14 cellular contexts compared by ENCODE assay signal in genomic region chr10:31866118-31866670, GRCh38.
DNase-seq lines count a peak whose midpoint lies in the region; ATAC-seq and TF ChIP-seq lines count a peak whose summit lies in the region.
"Had no signal": no experiment of that assay in that cellular context is flagged by ENCODE, and none has a peak within 500 bp of the region (broad histone marks: within the 10 kb centered on the region; RNA-seq: fewer than 3 reads in every experiment).

No MANE protein-coding gene starts in this region.

- ATAC-seq in PC-3, result peak; percentile 44

- H3K36me3 ChIP-seq in breast epithelium (no peaks in the 10 kb centered on the region), PC-3 (ENCODE audit: low read depth, low read length) (0 out of 2 replicates have a peak, but pooled peaks cover 2% of the 10 kb centered on the region)
- H3K36me3 ChIP-seq: neural progenitor cell had no signal

- H3K9me3 Mint-ChIP-seq in MCF 10A (ENCODE audit: unreplicated experiment) (no peaks in the 10 kb centered on the region), type B pancreatic cell (no peaks in the 10 kb centered on the region)
- H3K9me3 Mint-ChIP-seq: T-helper 1 cell treated with Interleukin-12 subunit alpha and Interleukin-12 subunit beta and Interleukin-4 antibody, amounts not matched to agents 30 μg/mL and 1 μg/mL, for 36 hours had no signal

- TF ChIP-seq CTCF in MCF 10A (IDR thresholded peaks at IDR 0.05; ENCODE audit: unreplicated experiment) (no peak), breast epithelium (IDR thresholded peaks at IDR 0.05) (no peak), PC-3 (conservative IDR thresholded peaks at IDR 0.05; ENCODE audit: low read depth, low read length) (no peak), type B pancreatic cell (conservative IDR thresholded peaks at IDR 0.05) (no peak)

- POLR2A ChIA-PET in MCF 10A (lab: Yijun Ruan, JAX), result interaction anchor here (1.2 to 3.5 kb wide), 4 partner anchors 61 to 74 kb away, joined by 5 to 31 read pairs (median 8); partner anchors contain the start of gene ARHGAP12
- POLR2A ChIA-PET in PC-3 (lab: Charles Lee; ENCODE audit: unreplicated experiment), result no interaction called here

- H3K4me3 ChIP-seq in breast epithelium (no peak overlapping the region), PC-3 (ENCODE audit: low read length) (no peak overlapping the region; the same call in 1 of the 2 replicates)
- H3K4me3 ChIP-seq: adrenal gland, coronary artery, neural progenitor cell had no signal

- TF ChIP-seq POLR2A in breast epithelium (IDR thresholded peaks at IDR 0.05), result no peak

- DNase-seq in MCF 10A (ENCODE audit: unreplicated experiment) (peak; percentile 65), breast epithelium (ENCODE audit: low spot score in 2 of 2) (no peak), PC-3 (peak; percentile 48), glomerular visceral epithelial cell (ENCODE audit: extremely low spot score) (peak; percentile 28), type B pancreatic cell (ENCODE audit: extremely low spot score, unreplicated experiment) (no peak), SKM-1 (lab: John Stamatoyannopoulos, UW; ENCODE audit: unreplicated experiment) (no peak), nucleus accumbens (lab: John Stamatoyannopoulos, UW) (no peak), caudate nucleus (lab: John Stamatoyannopoulos, UW) (no peak)
- DNase-seq: activated CD4-positive, alpha-beta T cell treated with anti-CD3 and anti-CD28 coated beads for 4 hours; adrenal gland; NCI-H1092 treated with DMSO at 0.1 percent for 48 hours had no signal

- CTCF ChIA-PET in MCF 10A (lab: Yijun Ruan, JAX) (interaction anchor here (0.6 to 0.7 kb wide), 2 partner anchors 22 to 1087 kb away, joined by 3 to 4 read pairs; no protein-coding TSS in a partner anchor), PC-3 (lab: Charles Lee) (interaction anchor here (0.6 kb wide), 1 partner anchor 61 kb away, joined by 8 read pairs; no protein-coding TSS in a partner anchor)

- BruUV-seq in MCF 10A (replicated peaks; lab: Mats Ljungman, UMichigan) (no TSS peak), PC-3 (replicated peaks; lab: Mats Ljungman, UMichigan) (no TSS peak)

- no peak overlapping the region for H2AFZ ChIP-seq in PC-3 (ENCODE audit: low read length)
- H2AFZ ChIP-seq: neural progenitor cell had no signal

- H3K9me3 ChIP-seq in breast epithelium (no peaks in the 10 kb centered on the region), PC-3 (ENCODE audit: low read length) (no peaks in the 10 kb centered on the region)

- intact Hi-C loops in MCF 10A (cut with micrococcal nuclease), result loop anchor here (10.0 kb wide), 1 partner anchor 479 kb away; the partner anchor contains the start of gene EPC1
- intact Hi-C loops in breast epithelium (cut with DNase I; ENCODE audit: low total_unique reads), result no loop called here
- intact Hi-C loops in PC-3 (cut with micrococcal nuclease), result loop anchor here (2.0 kb wide), 1 partner anchor 31 kb away; no protein-coding TSS in a partner anchor

- H3K27me3 ChIP-seq in breast epithelium (no peaks in the 10 kb centered on the region), PC-3 (ENCODE audit: low read length) (no peaks in the 10 kb centered on the region)
- H3K27me3 ChIP-seq: adrenal gland, neural progenitor cell had no signal

- no peak overlapping the region for H3K9ac ChIP-seq in PC-3 (ENCODE audit: low read length)
- H3K9ac ChIP-seq: neural progenitor cell had no signal

- peaks cover 14% of the 10 kb centered on the region for H3K36me3 Mint-ChIP-seq in MCF 10A (ENCODE audit: insufficient read depth, unreplicated experiment)
- H3K36me3 Mint-ChIP-seq in type B pancreatic cell, result peaks cover 10% of the 10 kb centered on the region

- H3F3A ChIP-seq in PC-3 (ENCODE audit: low read length, unreplicated experiment), result no peaks in the 10 kb centered on the region

- H3K9me2 ChIP-seq in PC-3 (replicated peaks; ENCODE audit: low read length), result no peaks in the 10 kb centered on the region

- H3K27ac ChIP-seq in breast epithelium (peak overlapping the region in 1 of 2 donors; percentile 19), PC-3 (ENCODE audit: low read length) (peak overlapping the region; percentile 61), caudate nucleus (ENCODE audit: low read depth, low read length) (no peak overlapping the region)
- H3K27ac ChIP-seq: coronary artery, neural progenitor cell had no signal

- H3K27me3 Mint-ChIP-seq in MCF 10A (ENCODE audit: insufficient read depth, unreplicated experiment) (no peaks in the 10 kb centered on the region), type B pancreatic cell (no peaks in the 10 kb centered on the region)

- peak overlapping the region; percentile 73 for H3K4me2 ChIP-seq in PC-3 (ENCODE audit: low read length)
- H3K4me2 ChIP-seq: neural progenitor cell had no signal

- H3K27ac Mint-ChIP-seq in MCF 10A (ENCODE audit: low read depth, unreplicated experiment) (peak overlapping the region; percentile 77), type B pancreatic cell (peak overlapping the region; percentile 20)
- H3K27ac Mint-ChIP-seq: neural progenitor cell; T-helper 1 cell treated with Interleukin-12 subunit alpha and Interleukin-12 subunit beta and Interleukin-4 antibody, amounts not matched to agents 30 μg/mL and 1 μg/mL, for 36 hours had no signal

- H3K79me2 ChIP-seq in PC-3 (ENCODE audit: low read length), result peaks cover 57% of the 10 kb centered on the region

- H3K4me1 ChIP-seq in breast epithelium, result peaks cover 0 to 6% of the 10 kb centered on the region in 2 donors
- H3K4me1 ChIP-seq in PC-3 (ENCODE audit: insufficient read depth, low read length), result peaks cover 51% of the 10 kb centered on the region

- H3K4me1 Mint-ChIP-seq in MCF 10A (ENCODE audit: insufficient read depth, unreplicated experiment) (peaks cover 38% of the 10 kb centered on the region), type B pancreatic cell (ENCODE audit: unreplicated experiment) (peaks cover 19% of the 10 kb centered on the region)

- H3K4me3 Mint-ChIP-seq in MCF 10A (ENCODE audit: unreplicated experiment) (peak overlapping the region; percentile 49), type B pancreatic cell (no peak overlapping the region)
- H3K4me3 Mint-ChIP-seq: neural progenitor cell; T-helper 1 cell treated with Interleukin-12 subunit alpha and Interleukin-12 subunit beta and Interleukin-4 antibody, amounts not matched to agents 30 μg/mL and 1 μg/mL, for 36 hours had no signal

- H4K20me1 ChIP-seq in PC-3 (ENCODE audit: low read length), result no peaks in the 10 kb centered on the region

Comparison
In these comparisons a context has a peak if more than half of its experiments do, and no peak if none do; other contexts are left out.
1. DNase-seq: peak in MCF 10A (single experiment), PC-3 (single experiment) and glomerular visceral epithelial cell (single experiment); none in breast epithelium (0 of 2), type B pancreatic cell (single experiment), SKM-1 (single experiment), nucleus accumbens (0 of 56) and caudate nucleus (0 of 61).